In genomic region chr6:130447374-130447773, GRCh38 we compare ENCODE assay signal across 19 cellular contexts.
DNase-seq lines count a peak whose midpoint lies in the region; ATAC-seq and TF ChIP-seq lines count a peak whose summit lies in the region.
"Had no signal": no experiment of that assay in that cellular context is flagged by ENCODE, and none has a peak within 500 bp of the region (broad histone marks: within the 10 kb centered on the region; RNA-seq: fewer than 3 reads in every experiment).

No MANE protein-coding gene starts in this region.

- CTCF ChIA-PET in RWPE1 (lab: Yijun Ruan, JAX): interaction anchor here (0.6 kb wide), 1 partner anchor 345 kb away, joined by 5 read pairs; no protein-coding TSS in a partner anchor

- POLR2A ChIA-PET in RWPE1 (lab: Yijun Ruan, JAX; ENCODE audit: low non-redundant PET): no interaction called here

- DNase-seq in GM03348 (ENCODE audit: low spot score) (peak; percentile 27), RWPE1 (ENCODE audit: low spot score) (peak; percentile 31), epithelial cell of prostate (ENCODE audit: low read depth, low spot score) (peak; percentile 16), renal cortical epithelial cell (ENCODE audit: low read depth) (peak; percentile 36), NCI-H1694 (lab: John Stamatoyannopoulos, UW) (no peak)
- DNase-seq: CD4-positive, alpha-beta memory T cell; H9; Kasumi-1; MG63; NCI-H1048; NCI-H1436; NCI-H2029; NCI-H526; PC-3; RPMI8226; SJCRH30 had no signal

- H3K27ac ChIP-seq in RWPE1 (no peak overlapping the region), epithelial cell of prostate (no peak overlapping the region)
- H3K27ac ChIP-seq: BLaER1, SJCRH30 had no signal

- ATAC-seq in HG03135 (IDR thresholded peaks at IDR 0.05; ENCODE audit: unreplicated experiment) (no peak), GM18868 (IDR thresholded peaks at IDR 0.05; ENCODE audit: unreplicated experiment) (no peak)
- ATAC-seq: PC-3 had no signal

- no peak for TF ChIP-seq CTCF in RWPE1 (conservative IDR thresholded peaks at IDR 0.05; ENCODE audit: low read depth)
